13 cellular contexts compared by ENCODE assay signal in genomic region chr3:157921271-157921670, GRCh38.
"Had no signal": no experiment of that assay in that cellular context is flagged by ENCODE, and none has a peak within 500 bp of the region (broad histone marks: within the 10 kb centered on the region; RNA-seq: fewer than 3 reads in every experiment).

No MANE protein-coding gene starts in this region.

- H3K27ac Mint-ChIP-seq: activated T-helper 1 cell treated with anti-CD3 and anti-CD28 coated beads, Interleukin-12 subunit alpha, Interleukin-12 subunit beta, Interleukin-2, Interleukin-4 antibody, amounts not matched to agents 30 ng/mL and 10 ng/mL and 1 ng/mL, durations not matched to agents 14 hours and 24 hours and 36 hours; natural killer cell; type B pancreatic cell had no signal

- H3K36me3 Mint-ChIP-seq: natural killer cell, type B pancreatic cell had no signal

- H3K27ac ChIP-seq: ascending aorta, foreskin keratinocyte, suprapubic skin, VCaP had no signal

- H3K4me1 Mint-ChIP-seq: natural killer cell had no signal

- DNase-seq: activated CD4-positive, alpha-beta T cell treated with anti-CD3 and anti-CD28 coated beads for 48 hours; activated naive CD4-positive, alpha-beta T cell; foreskin keratinocyte; head of caudate nucleus; natural killer cell; stimulated activated CD4-positive, alpha-beta T cell treated with anti-CD3 and anti-CD28 coated beads, Interleukin-4, amount 100 ng/mL, for 1 hour; stimulated activated CD8-positive, alpha-beta memory T cell treated with anti-CD3 and anti-CD28 coated beads, Interleukin-4, amount 100 ng/mL, for 48 hours; stimulated activated naive CD8-positive, alpha-beta T cell treated with anti-CD3 and anti-CD28 coated beads, Interleukin-15, Interleukin-2, amounts not matched to agents 100 U/mL and 50 U/mL, for 24 hours had no signal

- H3K4me3 Mint-ChIP-seq: activated T-helper 1 cell treated with anti-CD3 and anti-CD28 coated beads, Interleukin-12 subunit alpha, Interleukin-12 subunit beta, Interleukin-2, Interleukin-4 antibody, amounts not matched to agents 30 ng/mL and 10 ng/mL and 1 ng/mL, durations not matched to agents 14 hours and 24 hours and 36 hours; natural killer cell; type B pancreatic cell had no signal

- H3K9me3 Mint-ChIP-seq: activated T-helper 1 cell treated with anti-CD3 and anti-CD28 coated beads, Interleukin-12 subunit alpha, Interleukin-12 subunit beta, Interleukin-2, Interleukin-4 antibody, amounts not matched to agents 30 ng/mL and 10 ng/mL and 1 ng/mL, durations not matched to agents 14 hours and 24 hours and 36 hours; type B pancreatic cell had no signal

- H3K4me3 ChIP-seq: ascending aorta, suprapubic skin had no signal

- H3K27me3 ChIP-seq: ascending aorta, foreskin keratinocyte, suprapubic skin had no signal
